Comparison of ENCODE assay signal across 7 cellular contexts in genomic region chr5:161201558-161201957, GRCh38.
"Had no signal": no experiment of that assay in that cellular context is flagged by ENCODE, and none has a peak within 500 bp of the region (broad histone marks: within the 10 kb centered on the region; RNA-seq: fewer than 3 reads in every experiment).

No MANE protein-coding gene starts in this region.

- H3K27ac ChIP-seq: HL-60, KMS-11 had no signal

- ATAC-seq: HepG2, K562 had no signal

- H3K9ac ChIP-seq: KMS-11 had no signal

- H3K4me2 ChIP-seq: KMS-11 had no signal

- H3K4me3 ChIP-seq: K562 had no signal

- DNase-seq: IMR-90, KBM-7, KG1 had no signal
